Comparison of ENCODE assay signal across 8 cellular contexts in genomic region chr6:106360410-106360988, GRCh38.
A peak's percentile ranks its signal among the peaks of the same experiment; 100 is the strongest.
DNase-seq lines count a peak whose midpoint lies in the region; ATAC-seq and TF ChIP-seq lines count a peak whose summit lies in the region.

Gene CRYBG1 (plus strand): TSS chr6:106360717. CDS start chr6:106360909, 192 bp downstream.

- no peaks in the 10 kb centered on the region for H3K36me3 Mint-ChIP-seq in stimulated activated effector memory CD8-positive, alpha-beta T cell treated with anti-CD3 and anti-CD28 coated beads, Interleukin-12 subunit alpha, Interleukin-12 subunit beta, amount 100 ng/mL, for 72 hours

- H3K9me3 ChIP-seq in muscle layer of colon (ENCODE audit: low read length): no peaks in the 10 kb centered on the region

- DNase-seq in GM13977 (ENCODE audit: low spot score) (peak; percentile 83), NCI-H526 treated with DMSO at 0.1 percent for 48 hours (lab: John Stamatoyannopoulos, UW) (peak; percentile 75), epidermal melanocyte (ENCODE audit: insufficient read length, low spot score) (peak; percentile 50), AML-193 (lab: John Stamatoyannopoulos, UW) (no peak)
- peak; percentile 12 for DNase-seq in activated CD8-positive, alpha-beta memory T cell treated with anti-CD3 and anti-CD28 coated beads, Interleukin-2, amount 50 U/mL, for 24 hours (ENCODE audit: extremely low read depth)
- peak; percentile 69 to 87 for DNase-seq in stimulated activated effector memory CD8-positive, alpha-beta T cell treated with anti-CD3 and anti-CD28 coated beads, Interleukin-12 subunit alpha, Interleukin-12 subunit beta, amount 100 ng/mL, for 72 hours (ENCODE audit: low spot score in 2 of 2)

- no peaks in the 10 kb centered on the region for H3K36me3 ChIP-seq in muscle layer of colon (ENCODE audit: insufficient read depth, low read length)

- no peak within 1 kb of the TSS for H3K27ac ChIP-seq in muscle layer of colon (ENCODE audit: low read depth, low read length)

- H3K27me3 ChIP-seq in muscle layer of colon (ENCODE audit: control insufficient read depth in 1 of 2, insufficient read depth in 2 of 2, low read length in 2 of 2): peaks cover 4 to 20% of the 10 kb centered on the region in 2 donors

- in situ Hi-C loops in GM13977 (cut with MboI; ENCODE audit: low pct_unique_long_range_greater_than_20kb, low sequenced_read_pairs, unreplicated experiment): no loop called here

- H3K27ac Mint-ChIP-seq in stimulated activated effector memory CD8-positive, alpha-beta T cell treated with anti-CD3 and anti-CD28 coated beads, Interleukin-12 subunit alpha, Interleukin-12 subunit beta, amount 100 ng/mL, for 72 hours: no peak within 1 kb of the TSS

- ATAC-seq in HG03066 (IDR thresholded peaks at IDR 0.05; ENCODE audit: low read depth, unreplicated experiment): peak; percentile 76
- ATAC-seq in stimulated activated effector memory CD8-positive, alpha-beta T cell treated with anti-CD3 and anti-CD28 coated beads, Interleukin-12 subunit alpha, Interleukin-12 subunit beta, amount 100 ng/mL, for 72 hours: peak; percentile 88

- peak; percentile 85 for TF ChIP-seq CTCF in GM13977 (IDR thresholded peaks at IDR 0.05; ENCODE audit: extremely low read depth, insufficient read depth, missing control alignments)

- peak within 1 kb of the TSS; percentile 80 for H3K4me3 Mint-ChIP-seq in stimulated activated effector memory CD8-positive, alpha-beta T cell treated with anti-CD3 and anti-CD28 coated beads, Interleukin-12 subunit alpha, Interleukin-12 subunit beta, amount 100 ng/mL, for 72 hours

- peak within 1 kb of the TSS; percentile 64 for H3K4me3 ChIP-seq in muscle layer of colon (ENCODE audit: low read depth in 1 of 2, low read length in 2 of 2)

- H3K9me3 Mint-ChIP-seq in stimulated activated effector memory CD8-positive, alpha-beta T cell treated with anti-CD3 and anti-CD28 coated beads, Interleukin-12 subunit alpha, Interleukin-12 subunit beta, amount 100 ng/mL, for 72 hours: no peaks in the 10 kb centered on the region

- peaks cover 6% of the 10 kb centered on the region for H3K4me1 ChIP-seq in muscle layer of colon (ENCODE audit: insufficient read depth, low read length)

- H3K9ac ChIP-seq in muscle layer of colon (ENCODE audit: low read length): peak within 1 kb of the TSS; percentile 39

- H3K4me1 Mint-ChIP-seq in stimulated activated effector memory CD8-positive, alpha-beta T cell treated with anti-CD3 and anti-CD28 coated beads, Interleukin-12 subunit alpha, Interleukin-12 subunit beta, amount 100 ng/mL, for 72 hours: peaks cover 7% of the 10 kb centered on the region

Comparison
In these comparisons a context has a peak if more than half of its experiments do, and no peak if none do; other contexts are left out.
1. DNase-seq: peak in GM13977 (single experiment), NCI-H526 treated with DMSO at 0.1 percent for 48 hours (single experiment), activated CD8-positive, alpha-beta memory T cell treated with anti-CD3 and anti-CD28 coated beads, Interleukin-2, amount 50 U/mL, for 24 hours (single experiment), epidermal melanocyte (single experiment) and stimulated activated effector memory CD8-positive, alpha-beta T cell treated with anti-CD3 and anti-CD28 coated beads, Interleukin-12 subunit alpha, Interleukin-12 subunit beta, amount 100 ng/mL, for 72 hours (2 of 2); none in AML-193 (0 of 2).